Comparison of ENCODE assay signal across 9 cellular contexts in genomic region chr11:32830413-32830738, GRCh38. TPM values are rescaled to one million over a fixed set of nuclear protein-coding genes. Genes with fewer than 3 reads are reported as not detected.
DNase-seq lines count a peak whose midpoint lies in the region; ATAC-seq and TF ChIP-seq lines count a peak whose summit lies in the region.
"Had no signal": no experiment of that assay in that cellular context is flagged by ENCODE, and none has a peak within 500 bp of the region (broad histone marks: within the 10 kb centered on the region; RNA-seq: fewer than 3 reads in every experiment).

No MANE protein-coding gene starts in this region.

- no peaks in the 10 kb centered on the region for H3K4me1 ChIP-seq in thymus (ENCODE audit: control insufficient read depth, insufficient read depth, low read length)

- DNase-seq in NCI-H748 (lab: John Stamatoyannopoulos, UW; ENCODE audit: unreplicated experiment): peak; percentile 39
- no peak for DNase-seq in NCI-H748 treated with DMSO at 0.1 percent for 48 hours (lab: John Stamatoyannopoulos, UW)
- DNase-seq in HuH-7 (ENCODE audit: low spot score): peak; percentile 58
- no peak for DNase-seq in astrocyte of the cerebellum (ENCODE audit: low read depth)
- DNase-seq in kidney epithelial cell (ENCODE audit: low read depth): no peak
- no peak for DNase-seq in nucleus accumbens (lab: John Stamatoyannopoulos, UW)
- DNase-seq: DND-41 had no signal

- H3K27me3 ChIP-seq in kidney epithelial cell (ENCODE audit: control insufficient read depth, insufficient read depth, low read length) (no peaks in the 10 kb centered on the region), thymus (ENCODE audit: control insufficient read depth, insufficient read depth) (peaks cover 22% of the 10 kb centered on the region)

- ATAC-seq in GM18519 (IDR thresholded peaks at IDR 0.05; ENCODE audit: low FRiP score, unreplicated experiment): no peak

- H3K36me3 ChIP-seq in kidney epithelial cell (ENCODE audit: control insufficient read depth, insufficient read depth, low read length): no peaks in the 10 kb centered on the region
- H3K36me3 ChIP-seq in thymus (ENCODE audit: control insufficient read depth, insufficient read depth): no peaks in the 10 kb centered on the region

- H3K27ac ChIP-seq in thymus (ENCODE audit: low read depth): peak overlapping the region; percentile 81

- WGBS in thymus: 32% methylated on average over 6 of the region's 6 CpGs

- TF ChIP-seq CTCF in astrocyte of the cerebellum (IDR thresholded peaks at IDR 0.05; ENCODE audit: low read depth, low read length, missing control alignments) (no peak), kidney epithelial cell (IDR thresholded peaks at IDR 0.05; ENCODE audit: insufficient read depth, low read length, poor library complexity, severe bottlenecking) (no peak)

- in situ Hi-C loops in astrocyte of the cerebellum (cut with HindIII; ENCODE audit: low sequenced_read_pairs): no loop called here

- no peaks in the 10 kb centered on the region for H3K9me3 ChIP-seq in thymus (ENCODE audit: control insufficient read depth)

- H3K4me3 ChIP-seq in astrocyte of the cerebellum (ENCODE audit: low read depth, low read length) (peak overlapping the region; percentile 55), kidney epithelial cell (ENCODE audit: low read depth, low read length) (peak overlapping the region; percentile 47), thymus (ENCODE audit: low read length) (peak overlapping the region; percentile 42)

RNA-seq across cellular contexts. Expression of gene PRRG4, which starts 0.6 kb away (rescaled TPM):
- total RNA-seq in kidney epithelial cell: 3.0 and 3.7 TPM in 2 replicates
- polyA plus RNA-seq in thymus: 14.4 TPM

RNA-seq across cellular contexts. Expression of gene CCDC73, which starts 35.9 kb away (rescaled TPM):
- 0.07 TPM in 1 of 2 replicates, not detected in the other for total RNA-seq in kidney epithelial cell
- polyA plus RNA-seq in thymus: 0.25 TPM

Comparison
In these comparisons a context has a peak if more than half of its experiments do, and no peak if none do; other contexts are left out.
1. DNase-seq: peak in NCI-H748 (single experiment) and HuH-7 (single experiment); none in NCI-H748 treated with DMSO at 0.1 percent for 48 hours (single experiment), astrocyte of the cerebellum (single experiment), kidney epithelial cell (single experiment) and nucleus accumbens (0 of 56).
2. Peak in every context shown above with its lines, with median percentiles within 50 percentile points of each other: H3K4me3 ChIP-seq.